ENCODE assay signal across 12 cellular contexts in genomic region chr7:95321720-95322119, GRCh38. TPM values are rescaled to one million over a fixed set of nuclear protein-coding genes. Genes with fewer than 3 reads are reported as not detected.
"Had no signal": no experiment of that assay in that cellular context is flagged by ENCODE, and none has a peak within 500 bp of the region (broad histone marks: within the 10 kb centered on the region; RNA-seq: fewer than 3 reads in every experiment).

No MANE protein-coding gene starts in this region.

- H3K4me1 ChIP-seq: HAP-1 had no signal

- ATAC-seq: GM23338, HCT116 had no signal

- H3K4me2 ChIP-seq: GM23338 had no signal

- FAIRE-seq: H1, H54 had no signal

- DNase-seq: GM23248, GOT3, H7, H9, HCEC 1CT, HFFc6 had no signal

- H3K9ac ChIP-seq: GM23248 had no signal

- H3K9me3 ChIP-seq: HAP-1 had no signal

- H3K27ac ChIP-seq: GM23248 had no signal

- H2AFZ ChIP-seq: GM23248, GM23338 had no signal

- H3K36me3 ChIP-seq: HAP-1 had no signal

- H3K4me3 ChIP-seq: GM23248, GM23338, HAP-1 had no signal

RNA-seq across cellular contexts. Expression of gene PON1, which starts 2.6 kb away (rescaled TPM):
- total RNA-seq: GM23248, H1, H4, H7, HFFc6 had no signal
- polyA plus RNA-seq: GM23248, H1 had no signal
